Comparison of ENCODE assay signal across 10 cellular contexts in genomic region chr6:151757506-151757955, GRCh38. TPM values are rescaled to one million over a fixed set of nuclear protein-coding genes. Genes with fewer than 3 reads are reported as not detected.
A peak's percentile ranks its signal among the peaks of the same experiment; 100 is the strongest.
DNase-seq lines count a peak whose midpoint lies in the region; ATAC-seq and TF ChIP-seq lines count a peak whose summit lies in the region.
"Had no signal": no experiment of that assay in that cellular context is flagged by ENCODE, and none has a peak within 500 bp of the region (broad histone marks: within the 10 kb centered on the region; RNA-seq: fewer than 3 reads in every experiment).

No MANE protein-coding gene starts in this region.

- ATAC-seq in GM18909 (IDR thresholded peaks at IDR 0.05; ENCODE audit: poor library complexity, unreplicated experiment) (peak; percentile 98), sciatic nerve (peak; percentile 48)
- ATAC-seq: HCT116 had no signal

- CTCF ChIA-PET in HEK293 (lab: Yijun Ruan, JAX): interaction anchor here (1.1 kb wide), 1 partner anchor 368 kb away, joined by 5 read pairs; no protein-coding TSS in a partner anchor

- peak overlapping the region; percentile 30 for H3K4me2 ChIP-seq in Karpas-422 (ENCODE audit: low read depth, low read length, poor library complexity, severe bottlenecking)

- TF ChIP-seq CTCF in HEK293 (tag by site-specific recombination; IDR thresholded peaks at IDR 0.05): no peak

- H3K9me3 ChIP-seq in HEK293 (ENCODE audit: control insufficient read depth, insufficient read depth, low read depth, low read length): no peaks in the 10 kb centered on the region
- no peaks in the 10 kb centered on the region for H3K9me3 ChIP-seq in Karpas-422 (ENCODE audit: low read length)
- H3K9me3 ChIP-seq: SJSA1 had no signal

- DNase-seq in Karpas-422: peak; percentile 75
- no peak for DNase-seq in sciatic nerve (ENCODE audit: low spot score)
- no peak for DNase-seq in iPS-NIHi11 (ENCODE audit: low spot score)
- no peak for DNase-seq in iPS-NIHi7 (ENCODE audit: extremely low spot score)
- DNase-seq in NCI-H2081 (lab: John Stamatoyannopoulos, UW): no peak
- no peak for DNase-seq in HPDE6-E6E7 (ENCODE audit: extremely low spot score)

- H3K4me3 ChIP-seq in HEK293 (ENCODE audit: low read depth, low read length) (no peak overlapping the region), Karpas-422 (ENCODE audit: low read length) (peak overlapping the region; percentile 22; the same call in 1 of the 2 replicates)
- H3K4me3 ChIP-seq: SJSA1 had no signal

- H4K20me1 ChIP-seq in Karpas-422 (ENCODE audit: insufficient read depth, low read depth, low read length): no peaks in the 10 kb centered on the region

- H3K9ac ChIP-seq in Karpas-422 (ENCODE audit: low read length): peak overlapping the region; percentile 19

- no peak overlapping the region for H3K27ac ChIP-seq in HEK293 (ENCODE audit: extremely low read depth, low read depth, low read length)
- H3K27ac ChIP-seq in Karpas-422 (ENCODE audit: low read length): peak overlapping the region; percentile 86
- H3K27ac ChIP-seq: SJSA1 had no signal

- 0 out of 2 replicates have a peak overlapping the region, but pooled peaks have one; percentile 0 for H2AFZ ChIP-seq in Karpas-422 (ENCODE audit: low read length)

- POLR2A ChIA-PET in HEK293 (lab: Yijun Ruan, JAX): no interaction called here

- H3K27me3 ChIP-seq in Karpas-422 (ENCODE audit: low read length): no peaks in the 10 kb centered on the region
- H3K27me3 ChIP-seq: SJSA1 had no signal

- intact Hi-C loops in sciatic nerve (cut with DNase I): no loop called here

- H3K36me3 ChIP-seq in HEK293 (ENCODE audit: control insufficient read depth in 2 of 2, insufficient read depth in 1 of 2, low read length in 2 of 2) (no peaks in the 10 kb centered on the region), Karpas-422 (ENCODE audit: insufficient read depth, low read length) (no peaks in the 10 kb centered on the region)
- H3K36me3 ChIP-seq: SJSA1 had no signal

- no peaks in the 10 kb centered on the region for H3K4me1 ChIP-seq in HEK293 (ENCODE audit: control insufficient read depth, insufficient read depth, low read length)
- peaks cover 80% of the 10 kb centered on the region for H3K4me1 ChIP-seq in Karpas-422 (ENCODE audit: low read length)
- H3K4me1 ChIP-seq: SJSA1 had no signal

- 0 out of 2 replicates have a peak, but pooled peaks cover 6% of the 10 kb centered on the region for H3K79me2 ChIP-seq in Karpas-422 (ENCODE audit: low read length)

- no peaks in the 10 kb centered on the region for H3K9me2 ChIP-seq in Karpas-422 (replicated peaks; ENCODE audit: insufficient read depth, low read length)

TF ChIP-seq in HEK293, 187 proteins besides CTCF, POLR2A, EP300 and RAD21:
- TF ChIP-seq ZNF362 (tag by site-specific recombination; IDR thresholded peaks at IDR 0.05): peak; percentile 58; the same call in 1 of the 2 replicates
- peak; percentile 74; the same call in 1 of the 2 replicates for TF ChIP-seq TRIM28 (IDR thresholded peaks at IDR 0.05; ENCODE audit: borderline replicate concordance, low read length)
- no peak for TF ChIP-seq PRDM4 (tag by site-specific recombination; IDR thresholded peaks at IDR 0.05)

RNA-seq across cellular contexts. Expression of gene ESR1, which starts 50.0 kb away (rescaled TPM):
- total RNA-seq in Karpas-422 (2014; rRNA removed; shearing (Covaris generic); ENCODE audit: low replicate concordance): 4.1 and 5.4 TPM in 2 replicates
- 16.5 TPM for total RNA-seq in sciatic nerve
- total RNA-seq: SJSA1 had no signal
